ENCODE assay signal across 20 cellular contexts in genomic region chr1:76595024-76595423, GRCh38.
"Had no signal": no experiment of that assay in that cellular context is flagged by ENCODE, and none has a peak within 500 bp of the region (broad histone marks: within the 10 kb centered on the region; RNA-seq: fewer than 3 reads in every experiment).

No MANE protein-coding gene starts in this region.

- H3K36me3 Mint-ChIP-seq: activated naive CD4-positive, alpha-beta T cell treated with anti-CD3 and anti-CD28 coated beads, Interleukin-2, amount 50 U/mL, for 72 hours; T-cell had no signal

- H3K27ac ChIP-seq: adrenal gland, esophagus squamous epithelium, left ventricle myocardium inferior, prostate gland, tibial artery, uterus had no signal

- H3K4me3 Mint-ChIP-seq: activated T-cell treated with anti-CD3 and anti-CD28 coated beads, Interleukin-2, amount 50 U/mL, for 72 hours; naive thymus-derived CD4-positive, alpha-beta T cell; T-cell had no signal

- ATAC-seq: activated CD4-positive, CD25-positive, alpha-beta regulatory T cell treated with anti-CD3 and anti-CD28 coated beads, Interleukin-2, amount 50 U/mL, for 24 hours; activated naive CD4-positive, alpha-beta T cell treated with anti-CD3 and anti-CD28 coated beads, Interleukin-2, amount 50 U/mL, for 72 hours; activated T-cell treated with anti-CD3 and anti-CD28 coated beads, Interleukin-2, amount 50 U/mL, for 72 hours; naive thymus-derived CD4-positive, alpha-beta T cell; right cardiac atrium; stimulated activated naive CD8-positive, alpha-beta T cell treated with anti-CD3 and anti-CD28 coated beads, Interleukin-15, Interleukin-2, amounts not matched to agents 100 U/mL and 50 U/mL, for 24 hours; T-cell had no signal

- H3K27me3 Mint-ChIP-seq: T-cell had no signal

- H3K36me3 ChIP-seq: esophagus squamous epithelium, left ventricle myocardium inferior, prostate gland, tibial artery, uterus had no signal

- H3K4me1 Mint-ChIP-seq: naive thymus-derived CD4-positive, alpha-beta T cell; T-cell had no signal

- H3K27ac Mint-ChIP-seq: activated naive CD4-positive, alpha-beta T cell treated with anti-CD3 and anti-CD28 coated beads, Interleukin-2, amount 50 U/mL, for 72 hours; activated T-cell treated with anti-CD3 and anti-CD28 coated beads, Interleukin-2, amount 50 U/mL, for 72 hours; naive thymus-derived CD4-positive, alpha-beta T cell; T-cell had no signal

- H3K4me3 ChIP-seq: adrenal gland, esophagus squamous epithelium, left ventricle myocardium inferior, prostate gland, tibial artery, uterus had no signal

- H3K27me3 ChIP-seq: adrenal gland, esophagus squamous epithelium, tibial artery, uterus had no signal

- H3K9me3 ChIP-seq: adrenal gland, esophagus squamous epithelium, prostate gland, tibial artery, uterus had no signal

- DNase-seq: activated gamma-delta T cell; activated T-cell treated with anti-CD3 and anti-CD28 coated beads, Interleukin-2, amount 50 U/mL, for 72 hours; adrenal gland; dermis blood vessel endothelial cell; effector memory CD4-positive, alpha-beta T cell; esophagus squamous epithelium; islet precursor cell; left ventricle myocardium inferior; mammary epithelial cell; naive thymus-derived CD4-positive, alpha-beta T cell; right cardiac atrium; stimulated activated naive CD8-positive, alpha-beta T cell treated with anti-CD3 and anti-CD28 coated beads, Interleukin-15, Interleukin-2, amounts not matched to agents 100 U/mL and 50 U/mL, for 24 hours; substantia nigra; T-cell; T-helper 9 cell; tibial artery; uterus had no signal

- H3K4me1 ChIP-seq: adrenal gland, esophagus squamous epithelium, left ventricle myocardium inferior, prostate gland, tibial artery, uterus had no signal
